ENCODE assay signal across 10 cellular contexts in the genomic region with DNA sequence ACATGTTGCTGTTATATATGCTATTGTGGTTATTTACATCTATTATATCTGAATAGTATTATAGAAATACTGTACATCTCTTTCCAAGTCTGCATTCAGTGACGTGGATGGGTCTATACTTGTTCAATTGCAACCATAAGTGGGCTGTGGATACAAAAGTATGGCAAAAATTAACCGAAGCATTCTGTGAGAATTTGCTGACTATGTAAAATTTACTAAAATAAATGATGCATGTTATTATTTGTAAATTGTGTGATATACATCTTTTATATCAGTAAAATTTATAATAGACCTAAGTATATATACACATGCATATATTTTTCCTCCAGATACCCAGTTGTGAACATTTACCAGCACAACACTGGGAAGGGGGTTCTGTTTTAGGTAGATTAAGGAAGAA.
"Had no signal": no experiment of that assay in that cellular context is flagged by ENCODE, and none has a peak within 500 bp of the region (broad histone marks: within the 10 kb centered on the region; RNA-seq: fewer than 3 reads in every experiment).

No MANE protein-coding gene starts in this region.

- H2AFZ ChIP-seq: GM23248 had no signal

- H3K9me3 ChIP-seq: HAP-1 had no signal

- H3K27ac ChIP-seq: GM23248, KMS-11 had no signal

- H3K4me2 ChIP-seq: KMS-11 had no signal

- FAIRE-seq: H54, HTR-8/SVneo had no signal

- H3K36me3 ChIP-seq: HAP-1 had no signal

- H3K4me3 ChIP-seq: GM23248, HAP-1 had no signal

- ATAC-seq: HCT116 had no signal

- DNase-seq: GM23248, GOT3, HFFc6, Karpas-422, KBM-7 had no signal

- H3K9ac ChIP-seq: GM23248, KMS-11 had no signal
